8 cellular contexts compared by ENCODE assay signal in genomic region chr17:44086364-44087311, GRCh38. TPM values are rescaled to one million over a fixed set of nuclear protein-coding genes. Genes with fewer than 3 reads are reported as not detected.
DNase-seq lines count a peak whose midpoint lies in the region; ATAC-seq, FAIRE-seq and TF ChIP-seq lines count a peak whose summit lies in the region.

No MANE protein-coding gene starts in this region.

- H3K4me1 ChIP-seq in SJCRH30: peaks cover 10% of the 10 kb centered on the region; the same call in 1 of the 2 replicates

- DNase-seq in GOT3 (lab: John Stamatoyannopoulos, UW): peak; percentile 62
- DNase-seq in SJCRH30: peak; percentile 45 to 51
- peak; percentile 74 for DNase-seq in amniotic stem cell (lab: John Stamatoyannopoulos, UW)
- peak; percentile 80 for DNase-seq in iPS-NIHi7 (ENCODE audit: extremely low spot score)
- peak; percentile 64 to 86 for DNase-seq in stimulated activated CD4-positive, alpha-beta T cell treated with anti-CD3 and anti-CD28 coated beads, Interleukin-4, amount 100 ng/mL, for 4 hours
- no peak for DNase-seq in GM12892 (ENCODE audit: insufficient read length)
- DNase-seq in effector CD4-positive, alpha-beta T cell: no peak

- no peak for ATAC-seq in HG03196 (IDR thresholded peaks at IDR 0.05; ENCODE audit: unreplicated experiment)

- no peak for TF ChIP-seq POLR2A in GM12892 (IDR thresholded peaks at IDR 0.05; ENCODE audit: low read depth, low read length)

- H3K27me3 ChIP-seq in SJCRH30: no peaks in the 10 kb centered on the region

- FAIRE-seq in GM12892 (lab: Jason Lieb, UNC): no peak

- H3K9me3 ChIP-seq in SJCRH30 (replicated peaks): no peaks in the 10 kb centered on the region

- H3K27ac ChIP-seq in SJCRH30: no peak overlapping the region; the same call in 1 of the 2 replicates

- H3K4me3 ChIP-seq in SJCRH30: no peak overlapping the region

- peaks cover 47% of the 10 kb centered on the region for H3K36me3 ChIP-seq in SJCRH30

RNA-seq across cellular contexts. Expression of gene G6PC3, which starts 16.1 kb away (rescaled TPM):
- total RNA-seq in SJCRH30 (2014; rRNA removed; shearing (Covaris generic)): 34.6 and 37.3 TPM in 2 replicates
- 21.7 TPM for polyA plus RNA-seq in GM12892 (2012; ENCODE audit: missing spikeins)

RNA-seq across cellular contexts. Expression of gene LSM12, which starts 20.2 kb away (rescaled TPM):
- total RNA-seq in SJCRH30 (2014; rRNA removed; shearing (Covaris generic)): 90.8 and 95.6 TPM in 2 replicates
- polyA plus RNA-seq in GM12892 (2012; ENCODE audit: missing spikeins): 57.6 TPM

RNA-seq across cellular contexts. Expression of gene HDAC5, which starts 36.8 kb away (rescaled TPM):
- 96.4 and 103 TPM in 2 replicates for total RNA-seq in SJCRH30 (2014; rRNA removed; shearing (Covaris generic))
- polyA plus RNA-seq in GM12892 (2012; ENCODE audit: missing spikeins): 8.7 TPM

RNA-seq across cellular contexts. Expression of gene HROB, which starts 55.1 kb away (rescaled TPM):
- 10.0 and 11.1 TPM in 2 replicates for total RNA-seq in SJCRH30 (2014; rRNA removed; shearing (Covaris generic))
- polyA plus RNA-seq in GM12892 (2012; ENCODE audit: missing spikeins): 4.0 TPM

Comparison
In these comparisons a context has a peak if more than half of its experiments do, and no peak if none do; other contexts are left out.
1. DNase-seq: peak in GOT3 (single experiment), SJCRH30 (2 of 2), amniotic stem cell (single experiment), iPS-NIHi7 (single experiment) and stimulated activated CD4-positive, alpha-beta T cell treated with anti-CD3 and anti-CD28 coated beads, Interleukin-4, amount 100 ng/mL, for 4 hours (2 of 2); none in GM12892 (single experiment) and effector CD4-positive, alpha-beta T cell (single experiment).